ENCODE assay signal across 9 cellular contexts in genomic region chr7:27167170-27167505, GRCh38. TPM values are rescaled to one million over a fixed set of nuclear protein-coding genes. Genes with fewer than 3 reads are reported as not detected.
DNase-seq lines count a peak whose midpoint lies in the region; ATAC-seq, FAIRE-seq and TF ChIP-seq lines count a peak whose summit lies in the region.
"Had no signal": no experiment of that assay in that cellular context is flagged by ENCODE, and none has a peak within 500 bp of the region (broad histone marks: within the 10 kb centered on the region; RNA-seq: fewer than 3 reads in every experiment).

No MANE protein-coding gene starts in this region.

- H3K4me1 Mint-ChIP-seq in activated CD8-positive, alpha-beta T cell treated with anti-CD3 and anti-CD28 coated beads, Interleukin-2, amount 10 ng/mL, durations not matched to agents 7 days and 5 days (ENCODE audit: low read depth): peaks cover 13% of the 10 kb centered on the region
- H3K4me1 Mint-ChIP-seq in activated CD8-positive, alpha-beta T cell treated with anti-CD3 and anti-CD28 coated beads for 36 hours (ENCODE audit: low read depth): peaks cover 35% of the 10 kb centered on the region
- peaks cover 42 to 71% of the 10 kb centered on the region in 2 donors for H3K4me1 Mint-ChIP-seq in immature natural killer cell

- H3K9me3 Mint-ChIP-seq in activated CD8-positive, alpha-beta T cell treated with anti-CD3 and anti-CD28 coated beads, Interleukin-2, amount 10 ng/mL, durations not matched to agents 7 days and 5 days (ENCODE audit: insufficient read depth): no peaks in the 10 kb centered on the region
- H3K9me3 Mint-ChIP-seq in activated CD8-positive, alpha-beta T cell treated with anti-CD3 and anti-CD28 coated beads for 36 hours: no peaks in the 10 kb centered on the region
- H3K9me3 Mint-ChIP-seq in immature natural killer cell: peaks cover 0 to 2% (median 0%) of the 10 kb centered on the region in 6 donors

- H3K4me1 ChIP-seq in Peyer's patch: peaks cover 0 to 12% (median 4%) of the 10 kb centered on the region in 4 donors
- peaks cover 78% of the 10 kb centered on the region for H3K4me1 ChIP-seq in suprapubic skin

- no peak for ATAC-seq in activated CD8-positive, alpha-beta T cell treated with anti-CD3 and anti-CD28 coated beads, Interleukin-2, amount 10 ng/mL, durations not matched to agents 7 days and 5 days
- no peak for ATAC-seq in activated CD8-positive, alpha-beta T cell treated with anti-CD3 and anti-CD28 coated beads for 36 hours
- ATAC-seq in GM21786 (IDR thresholded peaks at IDR 0.05; ENCODE audit: unreplicated experiment): no peak
- ATAC-seq: pancreas had no signal

- WGBS in suprapubic skin: 11% methylated on average over 15 of the region's 15 CpGs

- H3K27me3 Mint-ChIP-seq in activated CD8-positive, alpha-beta T cell treated with anti-CD3 and anti-CD28 coated beads, Interleukin-2, amount 10 ng/mL, durations not matched to agents 7 days and 5 days (ENCODE audit: low read depth): peaks cover 83% of the 10 kb centered on the region
- H3K27me3 Mint-ChIP-seq in activated CD8-positive, alpha-beta T cell treated with anti-CD3 and anti-CD28 coated beads for 36 hours: peaks cover 86% of the 10 kb centered on the region
- H3K27me3 Mint-ChIP-seq in immature natural killer cell (ENCODE audit: low read depth in 3 of 3): peaks cover 62 to 86% (median 68%) of the 10 kb centered on the region in 3 donors

- H3K36me3 ChIP-seq in Peyer's patch (no peaks in the 10 kb centered on the region), suprapubic skin (no peaks in the 10 kb centered on the region)
- H3K36me3 ChIP-seq: pancreas had no signal

- no peak for FAIRE-seq in H54 (lab: Jason Lieb, UNC)
- FAIRE-seq: pancreas had no signal

- no peak for DNase-seq in activated CD8-positive, alpha-beta T cell treated with anti-CD3 and anti-CD28 coated beads, Interleukin-2, amount 10 ng/mL, durations not matched to agents 7 days and 5 days
- no peak for DNase-seq in activated CD8-positive, alpha-beta T cell treated with anti-CD3 and anti-CD28 coated beads for 36 hours
- DNase-seq in Peyer's patch: peak in 1 of 3 donors; percentile 55
- DNase-seq in immature natural killer cell: no peak
- peak in 1 of 2 donors; percentile 74 for DNase-seq in suprapubic skin (ENCODE audit: low spot score in 2 of 2)
- DNase-seq in NCI-H524 (lab: John Stamatoyannopoulos, UW): no peak
- DNase-seq in H54 (ENCODE audit: insufficient read length, low spot score): no peak

- TF ChIP-seq EP300 in suprapubic skin (IDR thresholded peaks at IDR 0.05): no peak

- TF ChIP-seq CTCF in activated CD8-positive, alpha-beta T cell treated with anti-CD3 and anti-CD28 coated beads for 36 hours (IDR thresholded peaks at IDR 0.05): no peak
- TF ChIP-seq CTCF in Peyer's patch (IDR thresholded peaks at IDR 0.05) (no peak), suprapubic skin (IDR thresholded peaks at IDR 0.05) (no peak)

- H3K9me3 ChIP-seq in Peyer's patch: peaks cover 0 to 13% (median 0%) of the 10 kb centered on the region in 4 donors
- H3K9me3 ChIP-seq in suprapubic skin: no peaks in the 10 kb centered on the region
- H3K9me3 ChIP-seq: pancreas had no signal

- peak overlapping the region; percentile 69 for H3K27ac Mint-ChIP-seq in activated CD8-positive, alpha-beta T cell treated with anti-CD3 and anti-CD28 coated beads, Interleukin-2, amount 10 ng/mL, durations not matched to agents 7 days and 5 days
- no peak overlapping the region for H3K27ac Mint-ChIP-seq in activated CD8-positive, alpha-beta T cell treated with anti-CD3 and anti-CD28 coated beads for 36 hours
- peak overlapping the region in 2 of 6 donors; percentile 29 to 40 for H3K27ac Mint-ChIP-seq in immature natural killer cell

- intact Hi-C loops in activated CD8-positive, alpha-beta T cell treated with anti-CD3 and anti-CD28 coated beads for 36 hours (cut with micrococcal nuclease): loop anchor here (5.0 kb wide), 1 partner anchor 35 kb away; the partner anchor contains the start of gene HOXA13

- POLR2A ChIA-PET in activated CD8-positive, alpha-beta T cell treated with anti-CD3 and anti-CD28 coated beads, Interleukin-2, amount 10 ng/mL, durations not matched to agents 7 days and 5 days (lab: Charles Lee): no interaction called here
- POLR2A ChIA-PET in activated CD8-positive, alpha-beta T cell treated with anti-CD3 and anti-CD28 coated beads for 36 hours (lab: Charles Lee): no interaction called here

- H3K4me3 Mint-ChIP-seq in activated CD8-positive, alpha-beta T cell treated with anti-CD3 and anti-CD28 coated beads, Interleukin-2, amount 10 ng/mL, durations not matched to agents 7 days and 5 days: peak overlapping the region; percentile 51
- no peak overlapping the region for H3K4me3 Mint-ChIP-seq in activated CD8-positive, alpha-beta T cell treated with anti-CD3 and anti-CD28 coated beads for 36 hours
- peak overlapping the region; percentile 44 to 69 (median 55) for H3K4me3 Mint-ChIP-seq in immature natural killer cell

- H3K4me3 ChIP-seq in Peyer's patch (peak overlapping the region in 3 of 4 donors; percentile 46 to 81 (median 71)), suprapubic skin (peak overlapping the region; percentile 84)
- H3K4me3 ChIP-seq: pancreas had no signal

- H3K36me3 Mint-ChIP-seq in activated CD8-positive, alpha-beta T cell treated with anti-CD3 and anti-CD28 coated beads, Interleukin-2, amount 10 ng/mL, durations not matched to agents 7 days and 5 days (ENCODE audit: low read depth): peaks cover 11% of the 10 kb centered on the region
- no peaks in the 10 kb centered on the region for H3K36me3 Mint-ChIP-seq in activated CD8-positive, alpha-beta T cell treated with anti-CD3 and anti-CD28 coated beads for 36 hours (ENCODE audit: low read depth)
- peaks cover 3 to 5% (median 4%) of the 10 kb centered on the region in 3 donors for H3K36me3 Mint-ChIP-seq in immature natural killer cell

- CTCF ChIA-PET in activated CD8-positive, alpha-beta T cell treated with anti-CD3 and anti-CD28 coated beads, Interleukin-2, amount 10 ng/mL, durations not matched to agents 7 days and 5 days (lab: Charles Lee): interaction anchor here (1.7 kb wide), 1 partner anchor 12 kb away, joined by 6 read pairs; no protein-coding TSS in a partner anchor
- CTCF ChIA-PET in activated CD8-positive, alpha-beta T cell treated with anti-CD3 and anti-CD28 coated beads for 36 hours (lab: Charles Lee): interaction anchor here (1.4 to 1.7 kb wide), 4 partner anchors 9 to 485 kb away, joined by 4 to 6 read pairs (median 5); no protein-coding TSS in a partner anchor

- peaks cover 0 to 18% of the 10 kb centered on the region in 2 donors for H3K27me3 ChIP-seq in Peyer's patch
- H3K27me3 ChIP-seq in suprapubic skin: peaks cover 20% of the 10 kb centered on the region

- TF ChIP-seq POLR2A in Peyer's patch (IDR thresholded peaks at IDR 0.05): no peak
- TF ChIP-seq POLR2A in suprapubic skin (IDR thresholded peaks at IDR 0.05): no peak
- no peak for TF ChIP-seq POLR2A in H54 (IDR thresholded peaks at IDR 0.05; ENCODE audit: low read depth, low read length)

- H3K27ac ChIP-seq in Peyer's patch: peak overlapping the region; percentile 57 to 89 (median 77)
- peak overlapping the region; percentile 97 for H3K27ac ChIP-seq in suprapubic skin
- H3K27ac ChIP-seq: pancreas had no signal

RNA-seq across cellular contexts. Expression of gene HOXA9, which starts 1.8 kb away (rescaled TPM):
- not detected for total RNA-seq in activated CD8-positive, alpha-beta T cell treated with anti-CD3 and anti-CD28 coated beads, Interleukin-2, amount 10 ng/mL, durations not matched to agents 7 days and 5 days
- not detected for total RNA-seq in activated CD8-positive, alpha-beta T cell treated with anti-CD3 and anti-CD28 coated beads for 36 hours
- 10 to 100 TPM; 25.7 to 71.2 (median 46.1) TPM for total RNA-seq in Peyer's patch
- 1 to 10 TPM; 1.6 to 3.1 (median 1.8) TPM for polyA plus RNA-seq in immature natural killer cell
- total RNA-seq in suprapubic skin: 10 to 100 TPM; 26.7 to 64.8 (median 48.7) TPM

RNA-seq across cellular contexts. Expression of gene HOXA10, which starts 7.0 kb away (rescaled TPM):
- not detected for total RNA-seq in activated CD8-positive, alpha-beta T cell treated with anti-CD3 and anti-CD28 coated beads, Interleukin-2, amount 10 ng/mL, durations not matched to agents 7 days and 5 days
- not detected for total RNA-seq in activated CD8-positive, alpha-beta T cell treated with anti-CD3 and anti-CD28 coated beads for 36 hours
- total RNA-seq in Peyer's patch: 10 to 100 TPM; 15.7 to 28.4 (median 19.8) TPM
- 10 to 100 TPM in 1 of 3 donors, 1 to 10 TPM in 2; 4.2 to 17.3 (median 6.2) TPM for polyA plus RNA-seq in immature natural killer cell
- total RNA-seq in suprapubic skin: 1 to 10 TPM; 4.7 to 8.9 (median 6.0) TPM
- polyA plus RNA-seq: pancreas had no signal

RNA-seq across cellular contexts. Expression of gene HOXA7, which starts 10.7 kb away (rescaled TPM):
- not detected for total RNA-seq in activated CD8-positive, alpha-beta T cell treated with anti-CD3 and anti-CD28 coated beads, Interleukin-2, amount 10 ng/mL, durations not matched to agents 7 days and 5 days
- not detected for total RNA-seq in activated CD8-positive, alpha-beta T cell treated with anti-CD3 and anti-CD28 coated beads for 36 hours
- total RNA-seq in Peyer's patch (10 to 100 TPM in 1 of 4 donors, 1 to 10 TPM in 3; 3.3 to 11.8 (median 5.7) TPM), suprapubic skin (10 to 100 TPM; 14.8 to 23.6 (median 17.5) TPM)
- 1 to 10 TPM in 2 of 3 donors, not detected in 1; 1.0 to 4.2 TPM for polyA plus RNA-seq in immature natural killer cell

RNA-seq across cellular contexts. Expression of gene HOXA3, which starts 14.8 kb away (rescaled TPM):
- total RNA-seq in activated CD8-positive, alpha-beta T cell treated with anti-CD3 and anti-CD28 coated beads, Interleukin-2, amount 10 ng/mL, durations not matched to agents 7 days and 5 days: not detected
- total RNA-seq in activated CD8-positive, alpha-beta T cell treated with anti-CD3 and anti-CD28 coated beads for 36 hours: not detected
- total RNA-seq in Peyer's patch: 10 to 100 TPM in 3 of 4 donors, 1 to 10 TPM in 1; 6.7 to 21.2 (median 13.9) TPM
- under 1 TPM in 1 of 3 donors, not detected in 2; 0.13 TPM for polyA plus RNA-seq in immature natural killer cell
- 10 to 100 TPM in 1 of 4 donors, 1 to 10 TPM in 3; 5.5 to 19.9 (median 6.2) TPM for total RNA-seq in suprapubic skin

RNA-seq across cellular contexts. Expression of gene HOXA11, which starts 17.9 kb away (rescaled TPM):
- not detected for total RNA-seq in activated CD8-positive, alpha-beta T cell treated with anti-CD3 and anti-CD28 coated beads, Interleukin-2, amount 10 ng/mL, durations not matched to agents 7 days and 5 days
- under 1 TPM; 0.13 to 0.18 TPM for total RNA-seq in activated CD8-positive, alpha-beta T cell treated with anti-CD3 and anti-CD28 coated beads for 36 hours
- not detected for total RNA-seq in Peyer's patch
- not detected for polyA plus RNA-seq in immature natural killer cell
- 1 to 10 TPM in 1 of 4 donors, under 1 TPM in 2, not detected in 1; 0.34 to 1.2 (median 0.95) TPM for total RNA-seq in suprapubic skin
- total RNA-seq: pancreas had no signal
- polyA plus RNA-seq: pancreas had no signal

Comparison
In these comparisons a context has a peak if more than half of its experiments do, and no peak if none do; other contexts are left out.
1. RNA of gene HOXA9, which starts 1.8 kb away (total RNA-seq): 25.7 to 71.2 TPM in Peyer's patch and 26.7 to 64.8 TPM in suprapubic skin; not detected in activated CD8-positive, alpha-beta T cell treated with anti-CD3 and anti-CD28 coated beads, Interleukin-2, amount 10 ng/mL, durations not matched to agents 7 days and 5 days and not detected in activated CD8-positive, alpha-beta T cell treated with anti-CD3 and anti-CD28 coated beads for 36 hours; every median in the first group is over 10 times any median in the second.
2. RNA of gene HOXA10, which starts 7.0 kb away (total RNA-seq): 15.7 to 28.4 TPM in Peyer's patch and 4.7 to 8.9 TPM in suprapubic skin; not detected in activated CD8-positive, alpha-beta T cell treated with anti-CD3 and anti-CD28 coated beads, Interleukin-2, amount 10 ng/mL, durations not matched to agents 7 days and 5 days and not detected in activated CD8-positive, alpha-beta T cell treated with anti-CD3 and anti-CD28 coated beads for 36 hours; every median in the first group is over 4 times any median in the second.
3. RNA of gene HOXA7, which starts 10.7 kb away (total RNA-seq): 14.8 to 23.6 TPM in suprapubic skin and 3.3 to 11.8 TPM in Peyer's patch; not detected in activated CD8-positive, alpha-beta T cell treated with anti-CD3 and anti-CD28 coated beads, Interleukin-2, amount 10 ng/mL, durations not matched to agents 7 days and 5 days and not detected in activated CD8-positive, alpha-beta T cell treated with anti-CD3 and anti-CD28 coated beads for 36 hours; every median in the first group is over 4 times any median in the second.